Comparison of ENCODE assay signal across 9 cellular contexts in genomic region chr19:18397242-18398202, GRCh38. TPM values are rescaled to one million over a fixed set of nuclear protein-coding genes. Genes with fewer than 3 reads are reported as not detected.
DNase-seq lines count a peak whose midpoint lies in the region; ATAC-seq, FAIRE-seq and TF ChIP-seq lines count a peak whose summit lies in the region.
"Had no signal": no experiment of that assay in that cellular context is flagged by ENCODE, and none has a peak within 500 bp of the region (broad histone marks: within the 10 kb centered on the region; RNA-seq: fewer than 3 reads in every experiment).

TSS of gene LRRC25 (minus strand) at chr19:18397622. CDS start at chr19:18396963, 659 bp downstream.

- DNase-seq in NCI-H146 (lab: John Stamatoyannopoulos, UW) (peak; percentile 29), NCI-H146 treated with DMSO at 0.1 percent for 48 hours (lab: John Stamatoyannopoulos, UW; ENCODE audit: unreplicated experiment) (no peak), T-cell (peak in 5 of 34 experiments; percentile 15 to 63 (median 26)), kidney (peak; percentile 79), type B pancreatic cell (ENCODE audit: extremely low spot score, unreplicated experiment) (no peak)
- DNase-seq: activated CD8-positive, alpha-beta memory T cell treated with anti-CD3 and anti-CD28 coated beads, Interleukin-2, amount 50 U/mL, for 48 hours had no signal

- ATAC-seq in T-cell (replicated peaks in 1 of 4): peak in 3 of 4 experiments; percentile 43 to 67 (median 60)
- ATAC-seq in GM18870 (IDR thresholded peaks at IDR 0.05; ENCODE audit: unreplicated experiment): no peak
- no peak for ATAC-seq in HG02571 (IDR thresholded peaks at IDR 0.05; ENCODE audit: unreplicated experiment)

- no peaks in the 10 kb centered on the region for H3K36me3 ChIP-seq in kidney (ENCODE audit: control insufficient read depth in 1 of 2, insufficient read depth in 2 of 2, low read length in 2 of 2)

- TF ChIP-seq CTCF in kidney (IDR thresholded peaks at IDR 0.05; ENCODE audit: borderline replicate concordance, extremely low read depth, insufficient read depth): no peak
- TF ChIP-seq CTCF in subcutaneous adipose tissue (IDR thresholded peaks at IDR 0.05; ENCODE audit: low read depth): no peak
- no peak for TF ChIP-seq CTCF in type B pancreatic cell (conservative IDR thresholded peaks at IDR 0.05)

- H3K27ac Mint-ChIP-seq in T-cell: no peak within 1 kb of the TSS
- H3K27ac Mint-ChIP-seq in type B pancreatic cell: no peak within 1 kb of the TSS

- no peak within 1 kb of the TSS for H3K4me3 ChIP-seq in kidney (ENCODE audit: low read length in 2 of 2)

- no peaks in the 10 kb centered on the region for H3K9me3 Mint-ChIP-seq in T-cell
- no peaks in the 10 kb centered on the region for H3K9me3 Mint-ChIP-seq in type B pancreatic cell

- H3K9me3 ChIP-seq in kidney (ENCODE audit: control insufficient read depth in 1 of 2, low read length in 2 of 2): no peaks in the 10 kb centered on the region

- H3K27me3 Mint-ChIP-seq in T-cell: peaks cover 9 to 24% of the 10 kb centered on the region in 2 donors
- no peaks in the 10 kb centered on the region for H3K27me3 Mint-ChIP-seq in type B pancreatic cell

- peak within 1 kb of the TSS; percentile 30 to 51 for H3K27ac ChIP-seq in kidney (ENCODE audit: low read depth in 2 of 2, low read length in 2 of 2)

- H3K9ac ChIP-seq in kidney (ENCODE audit: low read length in 2 of 2): no peak within 1 kb of the TSS

- intact Hi-C loops in kidney (cut with DNase I): no loop called here

- CTCF ChIA-PET in T-cell (lab: Charles Lee): interaction anchor here in 1 of 2 donors (0.6 to 0.9 kb wide), 2 partner anchors 17 to 123 kb away, joined by 3 to 7 read pairs; partner anchors contain the start of gene IQCN

- peaks cover 3 to 12% (median 10%) of the 10 kb centered on the region in 3 donors for H3K4me1 Mint-ChIP-seq in T-cell
- H3K4me1 Mint-ChIP-seq in type B pancreatic cell (ENCODE audit: unreplicated experiment): peaks cover 9% of the 10 kb centered on the region

- no peaks in the 10 kb centered on the region for H3K36me3 Mint-ChIP-seq in T-cell
- no peaks in the 10 kb centered on the region for H3K36me3 Mint-ChIP-seq in type B pancreatic cell

- POLR2A ChIA-PET in T-cell (lab: Charles Lee): no interaction called here

- peak within 1 kb of the TSS in 1 of 3 donors; percentile 43 for H3K4me3 Mint-ChIP-seq in T-cell
- no peak within 1 kb of the TSS for H3K4me3 Mint-ChIP-seq in type B pancreatic cell

- FAIRE-seq in kidney (lab: Jason Lieb, UNC): no peak

- peaks cover 0 to 19% of the 10 kb centered on the region in 2 donors for H3K4me1 ChIP-seq in kidney (ENCODE audit: control insufficient read depth in 1 of 2, insufficient read depth in 1 of 2, low read depth in 1 of 2, low read length in 2 of 2)

RNA-seq across cellular contexts. Expression of gene LRRC25, which starts in this region (rescaled TPM):
- total RNA-seq in T-cell (under 1 TPM in 3 of 5 donors, not detected in 2; 0.16 to 0.33 (median 0.30) TPM), kidney (13.1 TPM), subcutaneous adipose tissue (10 to 100 TPM in 3 of 4 donors, 1 to 10 TPM in 1; 8.3 to 32.0 (median 18.7) TPM), type B pancreatic cell (ENCODE audit: low replicate concordance) (0.19 TPM in 1 of 2 replicates, not detected in the other)
- polyA plus RNA-seq in kidney (ENCODE audit: insufficient read depth, low read depth, low replicate concordance): 2.7 TPM

Comparison
In these comparisons a context has a peak if more than half of its experiments do, and no peak if none do; other contexts are left out.
1. DNase-seq: peak in NCI-H146 (single experiment) and kidney (single experiment); none in NCI-H146 treated with DMSO at 0.1 percent for 48 hours (single experiment) and type B pancreatic cell (single experiment).
2. Peak in ATAC-seq in T-cell; RNA of the gene not detected or under 1 TPM.